16 cellular contexts compared by ENCODE assay signal in genomic region chr1:94316183-94316582, GRCh38.
A peak's percentile ranks its signal among the peaks of the same experiment; 100 is the strongest.
DNase-seq lines count a peak whose midpoint lies in the region; ATAC-seq, FAIRE-seq and TF ChIP-seq lines count a peak whose summit lies in the region.
"Had no signal": no experiment of that assay in that cellular context is flagged by ENCODE, and none has a peak within 500 bp of the region (broad histone marks: within the 10 kb centered on the region; RNA-seq: fewer than 3 reads in every experiment).

No MANE protein-coding gene starts in this region.

- CTCF ChIA-PET in WTC11 (lab: Charles Lee): interaction anchor here (1.6 to 1.7 kb wide), 2 partner anchors 20 to 276 kb away, joined by 4 to 7 read pairs; no protein-coding TSS in a partner anchor

- no peaks in the 10 kb centered on the region for H3K9me3 ChIP-seq in GM23248 (ENCODE audit: low read depth)
- H3K9me3 ChIP-seq in pancreas: no peaks in the 10 kb centered on the region
- H3K9me3 ChIP-seq: MG63 had no signal

- H3K4me3 ChIP-seq in GM23248: no peak overlapping the region
- no peak overlapping the region for H3K4me3 ChIP-seq in pancreas
- H3K4me3 ChIP-seq: MG63 had no signal

- H3K9me3 Mint-ChIP-seq in WTC11: no peaks in the 10 kb centered on the region
- H3K9me3 Mint-ChIP-seq: CD4-positive, alpha-beta memory T cell had no signal

- TF ChIP-seq CTCF in WTC11 (IDR thresholded peaks at IDR 0.05) (no peak), pancreas (IDR thresholded peaks at IDR 0.05) (no peak)

- peak overlapping the region; percentile 29; the same call in 1 of the 2 replicates for H2AFZ ChIP-seq in GM23248

- no peaks in the 10 kb centered on the region for H3K36me3 Mint-ChIP-seq in WTC11
- H3K36me3 Mint-ChIP-seq: CD4-positive, alpha-beta memory T cell had no signal

- H3K27me3 ChIP-seq in GM23248 (replicated peaks; ENCODE audit: insufficient read depth) (no peaks in the 10 kb centered on the region), pancreas (no peaks in the 10 kb centered on the region)
- H3K27me3 ChIP-seq: MG63 had no signal

- H3K4me1 Mint-ChIP-seq in WTC11: peaks cover 29% of the 10 kb centered on the region
- H3K4me1 Mint-ChIP-seq: B cell; CD4-positive, alpha-beta memory T cell had no signal

- H3K4me1 ChIP-seq in GM23248 (ENCODE audit: insufficient read depth): peaks cover 24% of the 10 kb centered on the region
- H3K4me1 ChIP-seq in pancreas: peaks cover under 1 to 22% (median 19%) of the 10 kb centered on the region in 3 donors

- H3K4me2 ChIP-seq in GM23248 (ENCODE audit: unreplicated experiment): peak overlapping the region; percentile 49

- no peak for DNase-seq in GM23248
- no peak for DNase-seq in WTC11 (ENCODE audit: low spot score)
- peak; percentile 92 for DNase-seq in kidney tubule cell (ENCODE audit: low spot score)
- no peak for DNase-seq in pancreas
- no peak for DNase-seq in activated T-cell treated with anti-CD3 and anti-CD28 coated beads, Interleukin-2, amount 50 U/mL, for 48 hours
- DNase-seq in GM03348 (ENCODE audit: low spot score): no peak
- no peak for DNase-seq in amygdala (lab: John Stamatoyannopoulos, UW)
- DNase-seq: CD4-positive, alpha-beta memory T cell; HCEC 1CT; MG63; NCI-H1105 treated with DMSO at 0.1 percent for 48 hours; NCI-H187; NCI-H774; SHP77 had no signal

- ATAC-seq in WTC11: no peak
- peak; percentile 49 to 72 (median 62) for ATAC-seq in pancreas
- ATAC-seq in esophagus mucosa: no peak

- POLR2A ChIA-PET in WTC11 (lab: Charles Lee): no interaction called here

- in situ Hi-C loops in GM23248 (cut with MboI): no loop called here

- no peaks in the 10 kb centered on the region for H3K36me3 ChIP-seq in GM23248 (ENCODE audit: low read depth)
- no peaks in the 10 kb centered on the region for H3K36me3 ChIP-seq in pancreas
- H3K36me3 ChIP-seq: MG63 had no signal

- no peak overlapping the region for H3K9ac ChIP-seq in GM23248

- H3K27ac ChIP-seq in GM23248 (no peak overlapping the region), pancreas (peak overlapping the region in 2 of 4 donors; percentile 63 to 72)

- no peaks in the 10 kb centered on the region for H4K20me1 ChIP-seq in GM23248 (ENCODE audit: insufficient read depth)

- H3K9me2 ChIP-seq in GM23248 (ENCODE audit: insufficient read depth): no peaks in the 10 kb centered on the region; the same call in 1 of the 2 replicates

- intact Hi-C loops in pancreas (cut with DNase I): no loop called here

- no peaks in the 10 kb centered on the region for H3K79me2 ChIP-seq in GM23248 (ENCODE audit: insufficient read depth)

- H3K4me3 Mint-ChIP-seq in WTC11: no peak overlapping the region
- H3K4me3 Mint-ChIP-seq: B cell; CD4-positive, alpha-beta memory T cell had no signal

- FAIRE-seq in pancreas (lab: Jason Lieb, UNC): no peak

- no peaks in the 10 kb centered on the region for H3K27me3 Mint-ChIP-seq in WTC11 (ENCODE audit: low read depth)

- peaks cover 26% of the 10 kb centered on the region for H3F3A ChIP-seq in GM23248 (ENCODE audit: insufficient read depth)

- WGBS in GM23248 (ENCODE audit: low coverage in 1 of 2, low lambda C conversion rate in 2 of 2, missing lambda C conversion rate in 2 of 2), 2 experiments: 50 to 55% methylated on average over 1 of the region's 1 CpG
- 51 to 55% methylated on average over 1 of the region's 1 CpG for WGBS in pancreas, 2 donors

- H3K27ac Mint-ChIP-seq in WTC11: peak overlapping the region; percentile 66; the same call in 1 of the 2 replicates
- H3K27ac Mint-ChIP-seq: B cell; CD4-positive, alpha-beta memory T cell had no signal

TF ChIP-seq in WTC11, 78 proteins besides CTCF, POLR2A, EP300 and RAD21 (continues in another document):
- no peak for TF ChIP-seq FOXK1 (CRISPR knock-in tag; IDR thresholded peaks at IDR 0.05)
- TF ChIP-seq ZNF263 (CRISPR knock-in tag; IDR thresholded peaks at IDR 0.05; ENCODE audit: low read depth): no peak
- TF ChIP-seq TEAD1 (CRISPR knock-in tag; IDR thresholded peaks at IDR 0.05): no peak
- TF ChIP-seq STAT6 (CRISPR knock-in tag; conservative IDR thresholded peaks at IDR 0.05; ENCODE audit: low read depth): no peak
- no peak for TF ChIP-seq ARID4B (CRISPR knock-in tag; IDR thresholded peaks at IDR 0.05; ENCODE audit: borderline replicate concordance)
- no peak for TF ChIP-seq IRF1 (CRISPR knock-in tag; IDR thresholded peaks at IDR 0.05)
- no peak for TF ChIP-seq GRHL2 (CRISPR knock-in tag; IDR thresholded peaks at IDR 0.05; ENCODE audit: insufficient replicate concordance, severe bottlenecking)
- no peak for TF ChIP-seq HMGXB4 (CRISPR knock-in tag; IDR thresholded peaks at IDR 0.05)
- no peak for TF ChIP-seq ESRRA (CRISPR knock-in tag; IDR thresholded peaks at IDR 0.05; ENCODE audit: borderline replicate concordance)
- TF ChIP-seq JAZF1 (CRISPR knock-in tag; IDR thresholded peaks at IDR 0.05): no peak
- no peak for TF ChIP-seq RORB (CRISPR knock-in tag; IDR thresholded peaks at IDR 0.05)

Comparison
In these comparisons a context has a peak if more than half of its experiments do, and no peak if none do; other contexts are left out.
1. ATAC-seq: peak in pancreas (4 of 4); none in WTC11 (single experiment) and esophagus mucosa (single experiment).